ENCODE assay signal across 14 cellular contexts in genomic region chr1:162087574-162087973, GRCh38. TPM values are rescaled to one million over a fixed set of nuclear protein-coding genes. Genes with fewer than 3 reads are reported as not detected.
A peak's percentile ranks its signal among the peaks of the same experiment; 100 is the strongest.
DNase-seq lines count a peak whose midpoint lies in the region; ATAC-seq and TF ChIP-seq lines count a peak whose summit lies in the region.
"Had no signal": no experiment of that assay in that cellular context is flagged by ENCODE, and none has a peak within 500 bp of the region (broad histone marks: within the 10 kb centered on the region; RNA-seq: fewer than 3 reads in every experiment).

No MANE protein-coding gene starts in this region.

- peaks cover 24% of the 10 kb centered on the region for H3K9me3 Mint-ChIP-seq in nephron progenitor cell

- H3K4me1 Mint-ChIP-seq in nephron progenitor cell, result peaks cover 23% of the 10 kb centered on the region

- no peak for TF ChIP-seq CTCF in epithelial cell of proximal tubule (conservative IDR thresholded peaks at IDR 0.05; ENCODE audit: low read depth, low read length)
- TF ChIP-seq CTCF in left lung (IDR thresholded peaks at IDR 0.05), result no peak
- TF ChIP-seq CTCF in dorsolateral prefrontal cortex (IDR thresholded peaks at IDR 0.05 in 54 of 56, conservative IDR thresholded peaks at IDR 0.05 in 2 of 56; ENCODE audit: low read depth in 1 of 56, partially characterized antibody in 56 of 56), result no peak
- no peak for TF ChIP-seq CTCF in nephron progenitor cell (IDR thresholded peaks at IDR 0.05)

- H3K27me3 Mint-ChIP-seq in nephron progenitor cell (ENCODE audit: low read depth, poor library complexity), result peaks cover 7% of the 10 kb centered on the region

- intact Hi-C loops in left lung (cut with DNase I), result no loop called here
- intact Hi-C loops in dorsolateral prefrontal cortex (cut with DNase I), result no loop called here

- H3K27me3 ChIP-seq in left lung (no peaks in the 10 kb centered on the region), dorsolateral prefrontal cortex (no peaks in the 10 kb centered on the region)
- H3K27me3 ChIP-seq: BLaER1 treated with 17β-estradiol and CSF1 and Interleukin-3, amounts not matched to agents 10 nM and 100 nM had no signal

- H3K36me3 ChIP-seq in left lung, result no peaks in the 10 kb centered on the region
- H3K36me3 ChIP-seq: BLaER1 treated with 17β-estradiol and CSF1 and Interleukin-3, amounts not matched to agents 10 nM and 100 nM had no signal

- H3K36me3 Mint-ChIP-seq in nephron progenitor cell (ENCODE audit: low read depth), result peaks cover 14% of the 10 kb centered on the region
- H3K36me3 Mint-ChIP-seq: CD4-positive, CD25-positive, alpha-beta regulatory T cell had no signal

- no peak overlapping the region for H3K27ac Mint-ChIP-seq in nephron progenitor cell
- H3K27ac Mint-ChIP-seq: CD4-positive, CD25-positive, alpha-beta regulatory T cell had no signal

- H3K9me3 ChIP-seq in left lung, result no peaks in the 10 kb centered on the region

- no peak overlapping the region for H3K4me3 ChIP-seq in epithelial cell of proximal tubule (ENCODE audit: low read depth, low read length)
- no peak overlapping the region for H3K4me3 ChIP-seq in left lung
- H3K4me3 ChIP-seq in dorsolateral prefrontal cortex, result no peak overlapping the region
- H3K4me3 ChIP-seq: BLaER1 treated with 17β-estradiol and CSF1 and Interleukin-3, amounts not matched to agents 10 nM and 100 nM had no signal

- peak; percentile 40 for DNase-seq in NCI-H69 (lab: John Stamatoyannopoulos, UW)
- peak; percentile 52 for DNase-seq in epithelial cell of proximal tubule (ENCODE audit: low read depth)
- no peak for DNase-seq in left lobe of liver (ENCODE audit: low spot score)
- no peak for DNase-seq in left lung
- no peak for DNase-seq in dorsolateral prefrontal cortex
- DNase-seq in NOMO-1 treated with DMSO at 0.1 percent for 48 hours (lab: John Stamatoyannopoulos, UW; ENCODE audit: unreplicated experiment), result no peak
- no peak for DNase-seq in nephron progenitor cell
- DNase-seq: ACHN; CD4-positive, CD25-positive, alpha-beta regulatory T cell; DMS79; IMR-90; KBM-7 had no signal

- peak; percentile 69 for ATAC-seq in left lobe of liver
- no peak for ATAC-seq in left lung
- ATAC-seq: HCT116 had no signal

- H3K4me1 ChIP-seq in left lung, result no peaks in the 10 kb centered on the region

- no peak overlapping the region for H3K4me3 Mint-ChIP-seq in nephron progenitor cell
- H3K4me3 Mint-ChIP-seq: CD4-positive, CD25-positive, alpha-beta regulatory T cell had no signal

- H3K27ac ChIP-seq in left lung, result no peak overlapping the region
- H3K27ac ChIP-seq in dorsolateral prefrontal cortex, result no peak overlapping the region
- H3K27ac ChIP-seq: BLaER1 treated with 17β-estradiol and CSF1 and Interleukin-3, amounts not matched to agents 10 nM and 100 nM had no signal

RNA-seq across cellular contexts. Expression of gene NOS1AP, which starts 18.1 kb away (rescaled TPM):
- total RNA-seq in epithelial cell of proximal tubule (0.72 and 2.2 TPM in 2 replicates), left lobe of liver (17.4 TPM), left lung (1 to 10 TPM; 4.2 to 6.2 TPM), dorsolateral prefrontal cortex (10 to 100 TPM; 23.1 to 93.8 (median 58.4) TPM)
- total RNA-seq: CD4-positive, CD25-positive, alpha-beta regulatory T cell had no signal

Comparison
In these comparisons a context has a peak if more than half of its experiments do, and no peak if none do; other contexts are left out.
1. DNase-seq: peak in NCI-H69 (single experiment) and epithelial cell of proximal tubule (single experiment); none in left lobe of liver (single experiment), left lung (0 of 2), dorsolateral prefrontal cortex (0 of 10), NOMO-1 treated with DMSO at 0.1 percent for 48 hours (single experiment) and nephron progenitor cell (single experiment).